1 cellular context compared by ENCODE assay signal in the genomic region with DNA sequence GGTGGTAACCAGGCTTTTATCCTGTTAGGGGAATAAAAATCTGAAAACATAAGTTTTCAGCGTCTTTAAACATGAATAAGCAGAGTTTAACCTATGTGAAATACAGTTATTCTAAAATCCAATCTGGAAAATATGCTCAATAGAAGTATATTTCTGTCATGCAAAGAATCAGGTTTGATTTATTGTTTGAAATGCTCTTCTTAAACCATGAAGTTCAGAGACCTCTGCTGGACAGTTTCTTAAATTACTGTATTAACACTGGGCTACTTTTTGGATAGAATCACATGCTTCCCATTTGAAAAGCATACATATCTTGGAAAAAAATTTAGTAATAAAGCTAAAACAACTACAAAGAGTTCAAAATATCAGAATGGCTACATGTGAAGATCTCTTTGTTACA.
TF ChIP-seq lines count a peak whose summit lies in the region.

No MANE protein-coding gene starts in this region.

TF ChIP-seq in GM12878, 131 proteins besides CTCF, POLR2A, EP300 and RAD21 (continued from another document):
- no peak for TF ChIP-seq IRF3 (IDR thresholded peaks at IDR 0.05)
- TF ChIP-seq PAX5 (IDR thresholded peaks at IDR 0.05; ENCODE audit: borderline replicate concordance, low read depth, low read length) = no peak
- no peak for TF ChIP-seq POLR2AphosphoS5 (IDR thresholded peaks at IDR 0.05; ENCODE audit: low read length)
- TF ChIP-seq MYC (IDR thresholded peaks at IDR 0.05; ENCODE audit: insufficient read depth, insufficient read length, insufficient replicate concordance, low read length, severe bottlenecking) = no peak
- peak; percentile 42; the same call in 1 of the 2 replicates for TF ChIP-seq SMC3 (IDR thresholded peaks at IDR 0.05; ENCODE audit: borderline replicate concordance, low read length)
- no peak for TF ChIP-seq RBBP5 (conservative IDR thresholded peaks at IDR 0.05)
- TF ChIP-seq CHD2 (IDR thresholded peaks at IDR 0.05; ENCODE audit: borderline replicate concordance, low read depth, low read length) = no peak
- TF ChIP-seq ZZZ3 (IDR thresholded peaks at IDR 0.05; ENCODE audit: control insufficient read depth, insufficient read length, low read depth) = no peak
- no peak for TF ChIP-seq PAX8 (IDR thresholded peaks at IDR 0.05)
- TF ChIP-seq CBX5 (IDR thresholded peaks at IDR 0.05; ENCODE audit: low read depth) = no peak
- no peak for TF ChIP-seq EED (IDR thresholded peaks at IDR 0.05; ENCODE audit: low read depth)
- no peak for TF ChIP-seq HDGF (IDR thresholded peaks at IDR 0.05)
- TF ChIP-seq HSF1 (IDR thresholded peaks at IDR 0.05; ENCODE audit: low read depth, low read length) = no peak
